In the genomic region with DNA sequence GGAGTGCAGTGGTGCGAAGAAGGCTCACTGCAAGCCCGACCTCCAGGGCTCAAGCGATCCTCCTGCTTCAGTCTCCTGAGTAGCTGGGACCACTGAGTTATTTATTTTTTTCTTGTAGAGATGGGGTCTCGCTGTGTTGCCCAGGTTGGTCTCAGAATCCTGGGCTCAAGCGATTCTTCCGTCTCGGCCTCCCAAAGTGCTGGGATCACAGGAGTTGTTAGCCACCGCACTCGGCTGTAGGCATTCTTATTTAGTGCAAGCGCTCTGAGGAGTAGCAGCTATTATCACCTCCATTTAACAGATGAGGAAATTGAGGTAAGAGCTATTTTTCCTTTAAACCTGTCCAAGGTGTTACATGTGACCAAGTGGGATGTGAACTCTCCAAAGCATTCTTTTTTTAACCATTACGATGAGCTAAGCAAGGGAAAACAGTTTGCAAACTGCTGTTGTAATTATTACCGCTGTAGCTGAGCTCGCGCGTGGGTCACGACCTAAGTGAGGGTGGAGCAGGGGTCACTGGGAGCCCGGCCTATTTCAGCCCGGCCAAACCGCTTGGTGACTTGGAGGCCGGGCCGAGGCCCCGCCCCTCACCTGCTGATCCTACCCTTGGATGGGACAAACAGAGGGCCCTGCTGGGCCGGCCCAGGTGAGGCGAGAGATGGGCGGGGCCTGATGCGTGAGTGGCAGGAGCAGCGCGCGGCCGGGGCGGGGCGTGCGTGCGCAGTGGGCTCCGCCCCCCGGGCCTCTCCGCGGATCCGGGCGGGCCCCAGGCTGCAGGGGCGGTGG, we compare ENCODE assay signal across 8 cellular contexts. TPM values are rescaled to one million over a fixed set of nuclear protein-coding genes. Genes with fewer than 3 reads are reported as not detected.
DNase-seq lines count a peak whose midpoint lies in the region; ATAC-seq and TF ChIP-seq lines count a peak whose summit lies in the region.

No MANE protein-coding gene starts in this region.

- H3K4me1 Mint-ChIP-seq in activated CD8-positive, alpha-beta T cell treated with anti-CD3 and anti-CD28 coated beads, Interleukin-2, amount 10 ng/mL, durations not matched to agents 7 days and 5 days (ENCODE audit: low read depth): peaks cover 19% of the 10 kb centered on the region

- CTCF ChIA-PET in activated CD8-positive, alpha-beta T cell treated with anti-CD3 and anti-CD28 coated beads, Interleukin-2, amount 10 ng/mL, durations not matched to agents 7 days and 5 days (lab: Charles Lee): interaction anchor here (0.7 to 1.3 kb wide), 3 partner anchors 32 to 173 kb away, joined by 3 to 5 read pairs (median 4); no protein-coding TSS in a partner anchor

- in situ Hi-C loops in ACHN (cut with HindIII; ENCODE audit: low pct_ligation_motif_present, low pct_unique_long_range_greater_than_20kb, low sequenced_read_pairs): no loop called here

- peaks cover 3% of the 10 kb centered on the region for H3K4me1 ChIP-seq in ectodermal cell (ENCODE audit: control insufficient read depth, insufficient read depth, low read length)
- peaks cover 5 to 9% of the 10 kb centered on the region in 2 donors for H3K4me1 ChIP-seq in lung (ENCODE audit: control insufficient read depth in 2 of 2, insufficient read depth in 2 of 2, low read length in 2 of 2)

- peak overlapping the region; percentile 48 for H3K4me3 Mint-ChIP-seq in activated CD8-positive, alpha-beta T cell treated with anti-CD3 and anti-CD28 coated beads, Interleukin-2, amount 10 ng/mL, durations not matched to agents 7 days and 5 days

- H3K4me3 ChIP-seq in ectodermal cell (ENCODE audit: insufficient read depth, low read depth, low read length): peak overlapping the region; percentile 46
- peak overlapping the region; percentile 38 for H3K4me3 ChIP-seq in lung

- 24% methylated on average over 41 of the region's 41 CpGs for WGBS in ectodermal cell, 2 experiments
- WGBS in lung, 2 donors: 23 to 28% methylated on average over 33 to 41 of the region's 41 CpGs

- no peak overlapping the region for H3K27ac ChIP-seq in ectodermal cell (ENCODE audit: insufficient read depth, low read depth, low read length, poor library complexity, severe bottlenecking)
- no peak overlapping the region for H3K27ac ChIP-seq in lung (ENCODE audit: low read depth in 1 of 2, low read length in 1 of 2)

- peaks cover 70% of the 10 kb centered on the region for H3K27me3 Mint-ChIP-seq in activated CD8-positive, alpha-beta T cell treated with anti-CD3 and anti-CD28 coated beads, Interleukin-2, amount 10 ng/mL, durations not matched to agents 7 days and 5 days (ENCODE audit: low read depth)

- H3K9me3 Mint-ChIP-seq in activated CD8-positive, alpha-beta T cell treated with anti-CD3 and anti-CD28 coated beads, Interleukin-2, amount 10 ng/mL, durations not matched to agents 7 days and 5 days (ENCODE audit: insufficient read depth): no peaks in the 10 kb centered on the region

- H3K27ac Mint-ChIP-seq in activated CD8-positive, alpha-beta T cell treated with anti-CD3 and anti-CD28 coated beads, Interleukin-2, amount 10 ng/mL, durations not matched to agents 7 days and 5 days: no peak overlapping the region

- H3K9me3 ChIP-seq in ectodermal cell (ENCODE audit: control insufficient read depth, low read length): no peaks in the 10 kb centered on the region
- H3K9me3 ChIP-seq in lung (ENCODE audit: control insufficient read depth in 2 of 2, insufficient read depth in 1 of 2, low read length in 1 of 2): no peaks in the 10 kb centered on the region

- POLR2A ChIA-PET in activated CD8-positive, alpha-beta T cell treated with anti-CD3 and anti-CD28 coated beads, Interleukin-2, amount 10 ng/mL, durations not matched to agents 7 days and 5 days (lab: Charles Lee): interaction anchor here (0.6 to 1.0 kb wide), 2 partner anchors 189 to 520 kb away, joined by 3 read pairs; partner anchors contain the start of gene ZNRF3

- no peaks in the 10 kb centered on the region for H3K36me3 ChIP-seq in ectodermal cell (ENCODE audit: control insufficient read depth, insufficient read depth, low read length)
- no peaks in the 10 kb centered on the region for H3K36me3 ChIP-seq in lung (ENCODE audit: control insufficient read depth in 2 of 2, insufficient read depth in 2 of 2, low read length in 2 of 2)

- DNase-seq in ACHN: peak; percentile 72
- DNase-seq in NCI-H748 (lab: John Stamatoyannopoulos, UW; ENCODE audit: unreplicated experiment): peak; percentile 82
- peak; percentile 86 for DNase-seq in activated CD8-positive, alpha-beta T cell treated with anti-CD3 and anti-CD28 coated beads, Interleukin-2, amount 10 ng/mL, durations not matched to agents 7 days and 5 days
- DNase-seq in lung (ENCODE audit: low spot score): peak; percentile 93
- DNase-seq in stimulated activated CD4-positive, alpha-beta T cell treated with anti-CD3 and anti-CD28 coated beads, Interleukin-4, amount 100 ng/mL, for 48 hours (ENCODE audit: low read depth in 2 of 2): peak; percentile 80 to 83

- TF ChIP-seq CTCF in lung (IDR thresholded peaks at IDR 0.05; ENCODE audit: control extremely low read depth, extremely low read depth): no peak

- H3K36me3 Mint-ChIP-seq in activated CD8-positive, alpha-beta T cell treated with anti-CD3 and anti-CD28 coated beads, Interleukin-2, amount 10 ng/mL, durations not matched to agents 7 days and 5 days (ENCODE audit: low read depth): no peaks in the 10 kb centered on the region

- H3K27me3 ChIP-seq in ectodermal cell (ENCODE audit: control insufficient read depth, insufficient read depth, low read length, poor library complexity, severe bottlenecking) (peaks cover 60% of the 10 kb centered on the region), lung (ENCODE audit: control insufficient read depth, insufficient read depth) (no peaks in the 10 kb centered on the region)

- ATAC-seq in GM19025 (IDR thresholded peaks at IDR 0.05; ENCODE audit: low read depth, unreplicated experiment): peak; percentile 85
- peak; percentile 87 for ATAC-seq in HG03342 (IDR thresholded peaks at IDR 0.05; ENCODE audit: unreplicated experiment)
- ATAC-seq in activated CD8-positive, alpha-beta T cell treated with anti-CD3 and anti-CD28 coated beads, Interleukin-2, amount 10 ng/mL, durations not matched to agents 7 days and 5 days: peak; percentile 96
- ATAC-seq in lung (ENCODE audit: insufficient read depth, low FRiP score): peak; percentile 90

RNA-seq across cellular contexts. Expression of gene KREMEN1, which starts 0.4 kb away (rescaled TPM):
- under 1 TPM in 1 of 2 experiments, not detected in 1; 0.16 TPM for total RNA-seq in activated CD8-positive, alpha-beta T cell treated with anti-CD3 and anti-CD28 coated beads, Interleukin-2, amount 10 ng/mL, durations not matched to agents 7 days and 5 days
- polyA plus RNA-seq in ectodermal cell (2013, experiment 1 of 4): 3.8 TPM
- 3.3 TPM for polyA plus RNA-seq in ectodermal cell (2013, experiment 2 of 4)
- polyA plus RNA-seq in ectodermal cell (2013, experiment 3 of 4): 3.7 TPM
- 5.6 TPM for polyA plus RNA-seq in ectodermal cell (2013, experiment 4 of 4)
- 10 to 100 TPM; 15.7 to 27.5 TPM for total RNA-seq in lung
- 10 to 100 TPM in 1 of 2 donors, 1 to 10 TPM in 1; 8.8 to 24.4 TPM for polyA plus RNA-seq in lung

RNA-seq across cellular contexts. Expression of gene C22orf31, which starts 10.8 kb away (rescaled TPM):
- not detected for total RNA-seq in activated CD8-positive, alpha-beta T cell treated with anti-CD3 and anti-CD28 coated beads, Interleukin-2, amount 10 ng/mL, durations not matched to agents 7 days and 5 days
- polyA plus RNA-seq in ectodermal cell (2013, experiment 1 of 4): not detected
- polyA plus RNA-seq in ectodermal cell (2013, experiment 2 of 4): not detected
- not detected for polyA plus RNA-seq in ectodermal cell (2013, experiment 3 of 4)
- not detected for polyA plus RNA-seq in ectodermal cell (2013, experiment 4 of 4)
- total RNA-seq in lung: not detected
- under 1 TPM; 0.07 to 0.30 TPM for polyA plus RNA-seq in lung

Comparison
In these comparisons a context has a peak if more than half of its experiments do, and no peak if none do; other contexts are left out.
1. RNA of gene KREMEN1, which starts 0.4 kb away (total RNA-seq): 15.7 to 27.5 TPM in lung; 0.16 TPM in activated CD8-positive, alpha-beta T cell treated with anti-CD3 and anti-CD28 coated beads, Interleukin-2, amount 10 ng/mL, durations not matched to agents 7 days and 5 days; every median in the first group is over 10 times any median in the second.
2. Peak in every context shown above with its lines, with median percentiles within 50 percentile points of each other: DNase-seq and ATAC-seq.